Comparison of ENCODE assay signal across 27 cellular contexts in genomic region chr20:48106428-48106827, GRCh38.
"Had no signal": no experiment of that assay in that cellular context is flagged by ENCODE, and none has a peak within 500 bp of the region (broad histone marks: within the 10 kb centered on the region; RNA-seq: fewer than 3 reads in every experiment).

No MANE protein-coding gene starts in this region.

- H3K9me3 ChIP-seq: left lung, lower lobe of right lung, pancreas, prostate gland, thoracic aorta, uterus had no signal

- FAIRE-seq: islet of Langerhans, kidney, pancreas, small intestine had no signal

- H3K27me3 ChIP-seq: left lung, sigmoid colon, spleen, uterus had no signal

- DNase-seq: hippocampal formation; kidney; left colon; left lung; lower lobe of right lung; naive thymus-derived CD8-positive, alpha-beta T cell; nucleus accumbens; pancreas; retina; right cardiac atrium; sigmoid colon; small intestine; spleen; stimulated activated CD4-positive, alpha-beta T cell treated with anti-CD3 and anti-CD28 coated beads, Interleukin-4, amount 100 ng/mL, for 24 hours; stimulated activated naive CD4-positive, alpha-beta T cell; tibial artery; trophoblast cell; uterus had no signal

- H3K36me3 Mint-ChIP-seq: memory B cell; naive thymus-derived CD8-positive, alpha-beta T cell; stimulated activated effector memory CD8-positive, alpha-beta T cell treated with anti-CD3 and anti-CD28 coated beads, Interleukin-12 subunit alpha, Interleukin-12 subunit beta, amount 100 ng/mL, for 72 hours had no signal

- H3K4me3 Mint-ChIP-seq: memory B cell; naive thymus-derived CD8-positive, alpha-beta T cell; nephron; neural crest cell; stimulated activated effector memory CD8-positive, alpha-beta T cell treated with anti-CD3 and anti-CD28 coated beads, Interleukin-12 subunit alpha, Interleukin-12 subunit beta, amount 100 ng/mL, for 72 hours; stimulated activated naive CD8-positive, alpha-beta T cell treated with anti-CD3 and anti-CD28 coated beads, Interleukin-15, Interleukin-2, amounts not matched to agents 100 ng/mL and 50 ng/mL, for 24 hours had no signal

- H3K4me1 Mint-ChIP-seq: memory B cell; naive thymus-derived CD8-positive, alpha-beta T cell; neural crest cell; stimulated activated effector memory CD8-positive, alpha-beta T cell treated with anti-CD3 and anti-CD28 coated beads, Interleukin-12 subunit alpha, Interleukin-12 subunit beta, amount 100 ng/mL, for 72 hours had no signal

- H3K27ac ChIP-seq: left lung, lower lobe of right lung, pancreas, prostate gland, sigmoid colon, spleen, suprapubic skin, thoracic aorta, tibial artery, uterus had no signal

- H3K27ac Mint-ChIP-seq: memory B cell; naive thymus-derived CD8-positive, alpha-beta T cell; stimulated activated effector memory CD8-positive, alpha-beta T cell treated with anti-CD3 and anti-CD28 coated beads, Interleukin-12 subunit alpha, Interleukin-12 subunit beta, amount 100 ng/mL, for 72 hours; stimulated activated naive CD8-positive, alpha-beta T cell treated with anti-CD3 and anti-CD28 coated beads, Interleukin-15, Interleukin-2, amounts not matched to agents 100 ng/mL and 50 ng/mL, for 24 hours had no signal

- H3K4me3 ChIP-seq: left lung, lower lobe of right lung, pancreas, prostate gland, sigmoid colon, spleen, suprapubic skin, thoracic aorta, tibial artery, uterus had no signal

- H3K9me3 Mint-ChIP-seq: neural crest cell; stimulated activated effector memory CD8-positive, alpha-beta T cell treated with anti-CD3 and anti-CD28 coated beads, Interleukin-12 subunit alpha, Interleukin-12 subunit beta, amount 100 ng/mL, for 72 hours; stimulated activated naive CD8-positive, alpha-beta T cell treated with anti-CD3 and anti-CD28 coated beads, Interleukin-15, Interleukin-2, amounts not matched to agents 100 ng/mL and 50 ng/mL, for 24 hours had no signal

- ATAC-seq: left colon; left lung; lower lobe of right lung; naive thymus-derived CD8-positive, alpha-beta T cell; pancreas; right cardiac atrium; stimulated activated effector memory CD8-positive, alpha-beta T cell treated with anti-CD3 and anti-CD28 coated beads, Interleukin-12 subunit alpha, Interleukin-12 subunit beta, amount 100 ng/mL, for 72 hours had no signal

- H3K36me3 ChIP-seq: left lung, lower lobe of right lung, pancreas, prostate gland, sigmoid colon, spleen, suprapubic skin, thoracic aorta, tibial artery, uterus had no signal

- H3K4me1 ChIP-seq: left lung, lower lobe of right lung, pancreas, prostate gland, sigmoid colon, spleen, tibial artery had no signal
